1 cellular context compared by ENCODE assay signal in genomic region chr1:114196992-114197907, GRCh38.
TF ChIP-seq lines count a peak whose summit lies in the region.

No MANE protein-coding gene starts in this region.

TF ChIP-seq in WTC11, 78 proteins besides CTCF, POLR2A, EP300 and RAD21 (continued from another document):
- TF ChIP-seq, protein P1, sequence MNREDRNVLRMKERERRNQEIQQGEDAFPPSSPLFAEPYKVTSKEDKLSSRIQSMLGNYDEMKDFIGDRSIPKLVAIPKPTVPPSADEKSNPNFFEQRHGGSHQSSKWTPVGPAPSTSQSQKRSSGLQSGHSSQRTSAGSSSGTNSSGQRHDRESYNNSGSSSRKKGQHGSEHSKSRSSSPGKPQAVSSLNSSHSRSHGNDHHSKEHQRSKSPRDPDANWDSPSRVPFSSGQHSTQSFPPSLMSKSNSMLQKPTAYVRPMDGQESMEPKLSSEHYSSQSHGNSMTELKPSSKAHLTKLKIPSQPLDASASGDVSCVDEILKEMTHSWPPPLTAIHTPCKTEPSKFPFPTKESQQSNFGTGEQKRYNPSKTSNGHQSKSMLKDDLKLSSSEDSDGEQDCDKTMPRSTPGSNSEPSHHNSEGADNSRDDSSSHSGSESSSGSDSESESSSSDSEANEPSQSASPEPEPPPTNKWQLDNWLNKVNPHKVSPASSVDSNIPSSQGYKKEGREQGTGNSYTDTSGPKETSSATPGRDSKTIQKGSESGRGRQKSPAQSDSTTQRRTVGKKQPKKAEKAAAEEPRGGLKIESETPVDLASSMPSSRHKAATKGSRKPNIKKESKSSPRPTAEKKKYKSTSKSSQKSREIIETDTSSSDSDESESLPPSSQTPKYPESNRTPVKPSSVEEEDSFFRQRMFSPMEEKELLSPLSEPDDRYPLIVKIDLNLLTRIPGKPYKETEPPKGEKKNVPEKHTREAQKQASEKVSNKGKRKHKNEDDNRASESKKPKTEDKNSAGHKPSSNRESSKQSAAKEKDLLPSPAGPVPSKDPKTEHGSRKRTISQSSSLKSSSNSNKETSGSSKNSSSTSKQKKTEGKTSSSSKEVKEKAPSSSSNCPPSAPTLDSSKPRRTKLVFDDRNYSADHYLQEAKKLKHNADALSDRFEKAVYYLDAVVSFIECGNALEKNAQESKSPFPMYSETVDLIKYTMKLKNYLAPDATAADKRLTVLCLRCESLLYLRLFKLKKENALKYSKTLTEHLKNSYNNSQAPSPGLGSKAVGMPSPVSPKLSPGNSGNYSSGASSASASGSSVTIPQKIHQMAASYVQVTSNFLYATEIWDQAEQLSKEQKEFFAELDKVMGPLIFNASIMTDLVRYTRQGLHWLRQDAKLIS (CRISPR knock-in tag; IDR thresholded peaks at IDR 0.05; ENCODE audit: borderline replicate concordance), result no peak
- TF ChIP-seq NR2C2 (CRISPR knock-in tag; IDR thresholded peaks at IDR 0.05), result no peak
- no peak for TF ChIP-seq E2F1 (CRISPR knock-in tag; IDR thresholded peaks at IDR 0.05)
- TF ChIP-seq, protein P2, sequence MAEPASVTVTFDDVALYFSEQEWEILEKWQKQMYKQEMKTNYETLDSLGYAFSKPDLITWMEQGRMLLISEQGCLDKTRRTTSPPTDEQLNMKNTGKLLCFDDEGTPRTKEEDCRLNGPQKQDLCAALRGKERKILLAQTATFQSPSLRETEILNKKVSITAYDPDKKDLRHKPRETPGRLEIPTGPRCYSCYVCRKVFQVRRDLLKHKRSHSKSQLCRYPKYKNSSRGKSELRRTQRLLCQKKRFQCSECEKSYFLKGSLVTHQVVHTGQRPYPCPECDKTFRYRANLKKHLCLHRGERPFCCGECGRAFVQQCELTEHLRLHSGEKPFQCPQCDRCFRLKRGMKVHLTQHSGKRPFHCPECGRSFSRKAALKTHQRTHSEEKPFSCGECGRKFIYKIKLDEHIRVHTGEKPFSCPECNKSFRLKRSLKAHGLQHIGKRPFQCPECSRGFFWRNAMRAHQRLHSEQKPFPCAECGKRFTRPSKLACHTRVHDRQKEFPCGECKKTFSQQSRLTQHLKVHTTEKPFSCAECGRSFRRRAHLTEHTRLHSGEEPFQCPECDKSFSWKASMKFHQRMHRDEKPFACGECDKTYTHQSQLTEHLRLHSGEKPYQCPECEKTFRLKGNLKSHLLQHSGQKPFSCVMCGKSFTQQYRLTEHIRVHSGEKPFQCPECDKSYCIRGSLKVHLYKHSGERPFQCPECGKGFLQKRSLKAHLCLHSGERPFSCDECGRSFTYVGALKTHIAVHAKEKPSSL (CRISPR knock-in tag; conservative IDR thresholded peaks at IDR 0.05), result no peak
- no peak for TF ChIP-seq KAT7 (CRISPR knock-in tag; IDR thresholded peaks at IDR 0.05; ENCODE audit: borderline replicate concordance)
- TF ChIP-seq ZBTB21 (CRISPR knock-in tag; IDR thresholded peaks at IDR 0.05; ENCODE audit: borderline replicate concordance), result no peak
